In the genomic region with DNA sequence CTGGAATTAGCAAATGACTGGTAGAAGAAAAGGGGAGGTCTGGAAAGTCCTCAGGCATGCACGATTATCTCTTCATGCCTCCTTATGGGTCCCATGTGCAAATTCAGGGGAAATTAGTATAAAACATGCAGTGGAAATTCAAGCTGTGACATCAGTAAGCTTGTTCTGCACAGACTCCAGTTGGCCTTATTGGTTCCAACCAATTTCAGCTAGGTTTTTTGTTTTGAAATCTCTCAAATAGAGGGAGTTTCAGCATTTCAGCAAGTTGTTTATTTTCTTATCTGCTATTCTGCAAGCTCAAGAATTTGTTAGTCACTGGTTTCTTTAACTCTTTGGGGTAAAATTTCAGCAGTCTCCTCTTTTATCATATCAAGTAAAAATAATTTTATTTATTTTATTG, we compare ENCODE assay signal across 26 cellular contexts. TPM values are rescaled to one million over a fixed set of nuclear protein-coding genes. Genes with fewer than 3 reads are reported as not detected.
DNase-seq lines count a peak whose midpoint lies in the region; ATAC-seq and TF ChIP-seq lines count a peak whose summit lies in the region.
"Had no signal": no experiment of that assay in that cellular context is flagged by ENCODE, and none has a peak within 500 bp of the region (broad histone marks: within the 10 kb centered on the region; RNA-seq: fewer than 3 reads in every experiment).

No MANE protein-coding gene starts in this region.

- DNase-seq in GM23248 (peak; percentile 38), brain pericyte (ENCODE audit: low read depth, low spot score) (peak; percentile 11), hepatocyte (ENCODE audit: low spot score) (peak; percentile 12)
- DNase-seq in activated CD8-positive, alpha-beta memory T cell treated with anti-CD3 and anti-CD28 coated beads, Interleukin-2, amount 10 ng/mL, durations not matched to agents 7 days and 5 days: no peak
- DNase-seq: activated CD4-positive, alpha-beta T cell treated with anti-CD3 and anti-CD28 coated beads, Interleukin-2, amount 10 ng/mL, durations not matched to agents 24 days and 14 days; caudate nucleus; CD4-positive, CD25-positive, alpha-beta regulatory T cell; KBM-7; mucosa of descending colon; NCI-H2081; NK-92 treated with Interleukin-12 subunit alpha and Interleukin-12 subunit beta, amount 100 ng/mL, for 24 hours; Peyer's patch; SJCRH30; stimulated activated CD4-positive, alpha-beta T cell treated with anti-CD3 and anti-CD28 coated beads, Interleukin-12 subunit alpha, Interleukin-12 subunit beta, amount 100 ng/mL, for 4 hours had no signal

- H3K79me2 ChIP-seq in ACC112 (ENCODE audit: control insufficient read depth, insufficient read depth, low read length, unreplicated experiment) (no peaks in the 10 kb centered on the region), GM23248 (ENCODE audit: insufficient read depth) (no peaks in the 10 kb centered on the region), hepatocyte (no peaks in the 10 kb centered on the region)

- 0 out of 2 replicates have a peak, but pooled peaks cover 4% of the 10 kb centered on the region for H3F3A ChIP-seq in GM23248 (ENCODE audit: insufficient read depth)

- no peak overlapping the region for H3K4me2 ChIP-seq in GM23248 (ENCODE audit: unreplicated experiment)
- H3K4me2 ChIP-seq in hepatocyte: no peak overlapping the region

- H3K27me3 Mint-ChIP-seq in activated CD8-positive, alpha-beta memory T cell treated with anti-CD3 and anti-CD28 coated beads, Interleukin-2, amount 10 ng/mL, durations not matched to agents 7 days and 5 days: no peaks in the 10 kb centered on the region
- H3K27me3 Mint-ChIP-seq: activated CD4-positive, alpha-beta T cell treated with anti-CD3 and anti-CD28 coated beads, Interleukin-2, amount 10 ng/mL, durations not matched to agents 24 days and 14 days had no signal

- in situ Hi-C loops in GM23248 (cut with MboI): no loop called here

- H4K20me1 ChIP-seq in GM23248 (ENCODE audit: insufficient read depth): no peaks in the 10 kb centered on the region
- no peaks in the 10 kb centered on the region for H4K20me1 ChIP-seq in hepatocyte (ENCODE audit: insufficient read depth, poor library complexity, severe bottlenecking)

- H3K9me3 Mint-ChIP-seq in activated CD8-positive, alpha-beta memory T cell treated with anti-CD3 and anti-CD28 coated beads, Interleukin-2, amount 10 ng/mL, durations not matched to agents 7 days and 5 days (ENCODE audit: low read depth): no peaks in the 10 kb centered on the region
- H3K9me3 Mint-ChIP-seq: activated CD4-positive, alpha-beta T cell treated with anti-CD3 and anti-CD28 coated beads, Interleukin-2, amount 10 ng/mL, durations not matched to agents 24 days and 14 days; neural crest cell; T-helper 1 cell treated with Interleukin-12 subunit alpha and Interleukin-12 subunit beta and Interleukin-4 antibody, amounts not matched to agents 30 μg/mL and 1 μg/mL, for 36 hours had no signal

- H3K4me3 ChIP-seq in ACC112 (ENCODE audit: low read depth, low read length) (no peak overlapping the region), GM23248 (no peak overlapping the region), hepatocyte (no peak overlapping the region)
- H3K4me3 ChIP-seq: mucosa of descending colon, Peyer's patch, SJCRH30 had no signal

- TF ChIP-seq CTCF in hepatocyte (IDR thresholded peaks at IDR 0.05; ENCODE audit: poor library complexity): no peak

- peak overlapping the region; percentile 42 for H3K27ac ChIP-seq in ACC112 (ENCODE audit: low read depth, low read length)
- no peak overlapping the region for H3K27ac ChIP-seq in GM23248
- no peak overlapping the region for H3K27ac ChIP-seq in hepatocyte
- H3K27ac ChIP-seq: Peyer's patch, SJCRH30 had no signal

- CTCF ChIA-PET in activated CD8-positive, alpha-beta memory T cell treated with anti-CD3 and anti-CD28 coated beads, Interleukin-2, amount 10 ng/mL, durations not matched to agents 7 days and 5 days (lab: Charles Lee): no interaction called here

- no peaks in the 10 kb centered on the region for H3K36me3 Mint-ChIP-seq in activated CD8-positive, alpha-beta memory T cell treated with anti-CD3 and anti-CD28 coated beads, Interleukin-2, amount 10 ng/mL, durations not matched to agents 7 days and 5 days
- H3K36me3 Mint-ChIP-seq: CD4-positive, CD25-positive, alpha-beta regulatory T cell had no signal

- H3K27me3 ChIP-seq in ACC112 (ENCODE audit: insufficient read depth, low read length) (no peaks in the 10 kb centered on the region), GM23248 (replicated peaks; ENCODE audit: insufficient read depth) (peaks cover 3% of the 10 kb centered on the region; the same call in 1 of the 2 replicates), hepatocyte (no peaks in the 10 kb centered on the region)
- H3K27me3 ChIP-seq: Peyer's patch, SJCRH30 had no signal

- H3K36me3 ChIP-seq in ACC112 (ENCODE audit: insufficient read depth, low read length): no peaks in the 10 kb centered on the region
- no peaks in the 10 kb centered on the region for H3K36me3 ChIP-seq in GM23248 (ENCODE audit: low read depth)
- no peaks in the 10 kb centered on the region for H3K36me3 ChIP-seq in hepatocyte (replicated peaks; ENCODE audit: insufficient read depth, low read depth)
- H3K36me3 ChIP-seq: Peyer's patch, SJCRH30 had no signal

- H3K4me3 Mint-ChIP-seq in activated CD8-positive, alpha-beta memory T cell treated with anti-CD3 and anti-CD28 coated beads, Interleukin-2, amount 10 ng/mL, durations not matched to agents 7 days and 5 days: no peak overlapping the region
- H3K4me3 Mint-ChIP-seq: activated CD4-positive, alpha-beta T cell treated with anti-CD3 and anti-CD28 coated beads, Interleukin-2, amount 10 ng/mL, durations not matched to agents 24 days and 14 days; activated T-helper 17 cell treated with anti-CD3 and anti-CD28 coated beads, Interleukin-2, amount 50 U/mL, for 72 hours; CD4-positive, CD25-positive, alpha-beta regulatory T cell; neural crest cell; T-helper 1 cell treated with Interleukin-12 subunit alpha and Interleukin-12 subunit beta and Interleukin-4 antibody, amounts not matched to agents 30 μg/mL and 1 μg/mL, for 36 hours had no signal

- H3K4me1 ChIP-seq in ACC112 (ENCODE audit: control insufficient read depth, insufficient read depth, low read length, unreplicated experiment): peaks cover 33% of the 10 kb centered on the region
- H3K4me1 ChIP-seq in GM23248 (ENCODE audit: insufficient read depth): peaks cover 21% of the 10 kb centered on the region
- no peaks in the 10 kb centered on the region for H3K4me1 ChIP-seq in hepatocyte (ENCODE audit: insufficient read depth)
- H3K4me1 ChIP-seq: Peyer's patch, SJCRH30 had no signal

- no peak overlapping the region for H2AFZ ChIP-seq in ACC112 (ENCODE audit: low read length, unreplicated experiment)
- no peak overlapping the region for H2AFZ ChIP-seq in GM23248
- no peak overlapping the region for H2AFZ ChIP-seq in hepatocyte

- H3K9me3 ChIP-seq in GM23248 (ENCODE audit: low read depth): no peaks in the 10 kb centered on the region
- no peaks in the 10 kb centered on the region for H3K9me3 ChIP-seq in hepatocyte (ENCODE audit: low read depth)
- H3K9me3 ChIP-seq: mucosa of descending colon, Peyer's patch, SJCRH30 had no signal

- H3K4me1 Mint-ChIP-seq in activated CD8-positive, alpha-beta memory T cell treated with anti-CD3 and anti-CD28 coated beads, Interleukin-2, amount 10 ng/mL, durations not matched to agents 7 days and 5 days: no peaks in the 10 kb centered on the region
- H3K4me1 Mint-ChIP-seq: activated CD4-positive, alpha-beta T cell treated with anti-CD3 and anti-CD28 coated beads, Interleukin-2, amount 10 ng/mL, durations not matched to agents 24 days and 14 days; activated T-helper 17 cell treated with anti-CD3 and anti-CD28 coated beads, Interleukin-2, amount 50 U/mL, for 72 hours; CD4-positive, CD25-positive, alpha-beta regulatory T cell; neural crest cell had no signal

- no peaks in the 10 kb centered on the region for H3K9me2 ChIP-seq in GM23248 (ENCODE audit: insufficient read depth)
- H3K9me2 ChIP-seq in hepatocyte (replicated peaks; ENCODE audit: insufficient read depth): no peaks in the 10 kb centered on the region

- no peak overlapping the region for H3K27ac Mint-ChIP-seq in activated CD8-positive, alpha-beta memory T cell treated with anti-CD3 and anti-CD28 coated beads, Interleukin-2, amount 10 ng/mL, durations not matched to agents 7 days and 5 days
- H3K27ac Mint-ChIP-seq: activated CD4-positive, alpha-beta T cell treated with anti-CD3 and anti-CD28 coated beads, Interleukin-2, amount 10 ng/mL, durations not matched to agents 24 days and 14 days; activated T-helper 17 cell treated with anti-CD3 and anti-CD28 coated beads, Interleukin-2, amount 50 U/mL, for 72 hours; CD4-positive, CD25-positive, alpha-beta regulatory T cell; T-helper 1 cell treated with Interleukin-12 subunit alpha and Interleukin-12 subunit beta and Interleukin-4 antibody, amounts not matched to agents 30 μg/mL and 1 μg/mL, for 36 hours had no signal

- ATAC-seq in HG02981 (IDR thresholded peaks at IDR 0.05; ENCODE audit: unreplicated experiment) (no peak), GM21390 (IDR thresholded peaks at IDR 0.05; ENCODE audit: unreplicated experiment) (no peak), HG03025 (IDR thresholded peaks at IDR 0.05; ENCODE audit: low FRiP score, unreplicated experiment) (no peak)
- ATAC-seq in activated CD8-positive, alpha-beta memory T cell treated with anti-CD3 and anti-CD28 coated beads, Interleukin-2, amount 10 ng/mL, durations not matched to agents 7 days and 5 days: no peak
- ATAC-seq: activated T-helper 17 cell treated with anti-CD3 and anti-CD28 coated beads, Interleukin-2, amount 50 U/mL, for 72 hours; mucosa of descending colon had no signal

- WGBS in GM23248 (ENCODE audit: low coverage in 1 of 2, low lambda C conversion rate in 2 of 2, missing lambda C conversion rate in 2 of 2), 2 experiments: 0 to 60% methylated on average over 1 of the region's 1 CpG
- 50% methylated on average over 1 of the region's 1 CpG for WGBS in hepatocyte (ENCODE audit: low lambda C conversion rate, missing lambda C conversion rate)

- H3K9ac ChIP-seq in GM23248: no peak overlapping the region

RNA-seq across cellular contexts. Expression of gene TMCO5A, which starts 0.8 kb away (rescaled TPM):
- not detected in 2 replicates for total RNA-seq in GM23248 (2014; rRNA removed; shearing (Covaris generic))
- polyA plus RNA-seq in GM23248 (2016; fragmentation: Nextera tagmentation; extraction: Ambion mirVana): not detected in 2 replicates
- total RNA-seq in hepatocyte: not detected in 2 replicates
- not detected in 2 replicates for polyA plus RNA-seq in hepatocyte
- total RNA-seq in activated CD8-positive, alpha-beta memory T cell treated with anti-CD3 and anti-CD28 coated beads, Interleukin-2, amount 10 ng/mL, durations not matched to agents 7 days and 5 days: not detected
- total RNA-seq: A172; activated CD4-positive, alpha-beta T cell treated with anti-CD3 and anti-CD28 coated beads, Interleukin-2, amount 10 ng/mL, durations not matched to agents 24 days and 14 days; activated T-helper 17 cell treated with anti-CD3 and anti-CD28 coated beads, Interleukin-2, amount 50 U/mL, for 72 hours; CD4-positive, CD25-positive, alpha-beta regulatory T cell; epithelial cell of proximal tubule; liver; mucosa of descending colon; NCI-H460; neural crest cell; Peyer's patch; SJCRH30; ureter had no signal
- polyA plus RNA-seq: CD4-positive, CD25-positive, alpha-beta regulatory T cell; liver had no signal
